In the genomic region with DNA sequence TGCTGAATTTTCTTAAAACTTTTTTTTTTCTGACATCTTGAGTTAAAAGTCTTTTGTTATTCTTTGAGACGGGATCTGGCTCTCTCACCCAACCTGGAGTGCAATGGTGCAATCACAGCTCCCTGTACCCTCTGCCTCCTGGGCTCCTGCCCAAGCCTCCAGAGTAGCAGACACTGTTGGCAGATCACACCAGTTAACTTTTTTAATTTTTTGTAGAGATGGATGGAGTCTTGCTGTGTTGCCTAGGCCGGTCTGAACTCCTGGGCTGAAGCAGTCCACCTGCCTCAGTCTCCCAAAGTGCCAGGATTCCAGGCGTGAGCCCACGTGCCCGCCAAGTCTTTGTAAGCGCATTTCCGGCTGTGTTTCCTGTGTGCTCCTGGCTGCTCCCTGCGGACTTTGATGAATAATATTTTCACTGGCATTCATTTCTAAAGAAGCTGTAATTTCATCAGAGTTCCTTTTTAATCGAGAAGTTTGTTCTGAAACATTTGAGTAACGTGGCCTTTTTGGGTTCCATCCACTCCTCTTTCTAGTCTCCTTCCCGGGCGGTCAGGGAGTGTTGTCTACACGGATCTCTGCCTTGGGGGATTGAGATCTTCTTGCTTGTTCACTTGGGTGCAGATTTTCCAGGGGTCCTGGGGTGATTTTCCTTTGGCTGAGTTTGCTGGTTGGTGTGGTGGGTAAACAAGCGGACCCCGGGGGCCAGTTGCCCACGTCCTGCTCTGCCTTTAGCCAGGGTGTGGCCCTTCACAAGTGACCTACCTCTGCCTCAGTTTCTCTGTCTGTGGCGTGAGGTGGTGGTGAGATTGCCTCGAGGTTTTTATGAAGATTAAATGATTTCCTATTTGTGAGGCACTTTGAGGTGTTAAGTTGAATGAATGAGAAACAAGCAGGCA, we compare ENCODE assay signal across 1 cellular context.
TF ChIP-seq lines count a peak whose summit lies in the region.

No MANE protein-coding gene starts in this region.

TF ChIP-seq in HepG2, 621 proteins besides CTCF, POLR2A, EP300 and RAD21:
- no peak for TF ChIP-seq ZNF543 (CRISPR knock-in tag; IDR thresholded peaks at IDR 0.05)
- no peak for TF ChIP-seq REPIN1 (CRISPR knock-in tag; IDR thresholded peaks at IDR 0.05; ENCODE audit: borderline replicate concordance, low read depth)
- no peak for TF ChIP-seq ISL2 (CRISPR knock-in tag; IDR thresholded peaks at IDR 0.05)
- no peak for TF ChIP-seq RBM39 (IDR thresholded peaks at IDR 0.05; ENCODE audit: low read depth, low read length, poor library complexity, severe bottlenecking)
- no peak for TF ChIP-seq ZFP1 (CRISPR knock-in tag; IDR thresholded peaks at IDR 0.05)
- TF ChIP-seq SRSF4 (IDR thresholded peaks at IDR 0.05; ENCODE audit: low read depth, low read length, poor library complexity, severe bottlenecking): no peak
- no peak for TF ChIP-seq ZNF160 (CRISPR knock-in tag; IDR thresholded peaks at IDR 0.05)
- TF ChIP-seq, protein P1, sequence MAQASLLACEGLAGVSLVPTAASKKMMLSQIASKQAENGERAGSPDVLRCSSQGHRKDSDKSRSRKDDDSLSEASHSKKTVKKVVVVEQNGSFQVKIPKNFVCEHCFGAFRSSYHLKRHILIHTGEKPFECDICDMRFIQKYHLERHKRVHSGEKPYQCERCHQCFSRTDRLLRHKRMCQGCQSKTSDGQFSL (CRISPR knock-in tag; IDR thresholded peaks at IDR 0.05): no peak
- no peak for TF ChIP-seq ZNF3 (CRISPR knock-in tag; IDR thresholded peaks at IDR 0.05)
